In genomic region chrX:57909595-57910286, GRCh38 we compare ENCODE assay signal across 8 cellular contexts. TPM values are rescaled to one million over a fixed set of nuclear protein-coding genes. Genes with fewer than 3 reads are reported as not detected.
DNase-seq lines count a peak whose midpoint lies in the region; ATAC-seq and TF ChIP-seq lines count a peak whose summit lies in the region.
"Not testable (repeated sequence)": the region's sequence is repeated elsewhere in the genome, so short reads cannot be mapped to it uniquely, and the experiment has no call there.

No MANE protein-coding gene starts in this region.

- not testable (repeated sequence) for H3K36me3 ChIP-seq in skeletal muscle tissue (ENCODE audit: control insufficient read depth in 3 of 3, insufficient read depth in 3 of 3, low read length in 3 of 3)

- H3K4me1 Mint-ChIP-seq in activated CD4-positive, alpha-beta T cell treated with anti-CD3 and anti-CD28 coated beads, Interleukin-2, amount 10 ng/mL, durations not matched to agents 7 days and 5 days, result peaks cover 29% of the 10 kb centered on the region
- not testable (repeated sequence) for H3K4me1 Mint-ChIP-seq in chondrocyte (ENCODE audit: low read depth)

- H3K27me3 Mint-ChIP-seq in activated CD4-positive, alpha-beta T cell treated with anti-CD3 and anti-CD28 coated beads, Interleukin-2, amount 10 ng/mL, durations not matched to agents 7 days and 5 days; chondrocyte (ENCODE audit: low read depth): not testable (repeated sequence)

- H3K27me3 ChIP-seq in skeletal muscle tissue (ENCODE audit: control insufficient read depth in 3 of 3, insufficient read depth in 3 of 3, low read length in 3 of 3), result not testable (repeated sequence)

- POLR2A ChIA-PET in activated CD4-positive, alpha-beta T cell treated with anti-CD3 and anti-CD28 coated beads, Interleukin-2, amount 10 ng/mL, durations not matched to agents 7 days and 5 days (lab: Charles Lee), result not testable (repeated sequence)

- peak; percentile 31 for DNase-seq in NCI-H1105 treated with DMSO at 0.1 percent for 48 hours (lab: John Stamatoyannopoulos, UW)
- DNase-seq in activated CD4-positive, alpha-beta T cell treated with anti-CD3 and anti-CD28 coated beads, Interleukin-2, amount 10 ng/mL, durations not matched to agents 7 days and 5 days, result peak; percentile 8
- DNase-seq in chondrocyte (ENCODE audit: low spot score), result peak; percentile 84
- peak; percentile 3 for DNase-seq in iris pigment epithelial cell (ENCODE audit: low read depth)

- not testable (repeated sequence) for H3K4me1 ChIP-seq in skeletal muscle tissue (ENCODE audit: control insufficient read depth in 3 of 3, insufficient read depth in 3 of 3, low read length in 3 of 3)

- not testable (repeated sequence) for H3K9me3 ChIP-seq in skeletal muscle tissue (ENCODE audit: control insufficient read depth in 3 of 3, low read length in 3 of 3)

- H3K36me3 Mint-ChIP-seq in activated CD4-positive, alpha-beta T cell treated with anti-CD3 and anti-CD28 coated beads, Interleukin-2, amount 10 ng/mL, durations not matched to agents 7 days and 5 days (ENCODE audit: low read depth), result peaks cover 14% of the 10 kb centered on the region
- H3K36me3 Mint-ChIP-seq in chondrocyte (ENCODE audit: low read depth), result not testable (repeated sequence)

- H3K27ac ChIP-seq in C4-2B (peak overlapping the region; percentile 79), skeletal muscle tissue (ENCODE audit: low read depth, low read length) (peak overlapping the region; percentile 80)

- CTCF ChIA-PET in activated CD4-positive, alpha-beta T cell treated with anti-CD3 and anti-CD28 coated beads, Interleukin-2, amount 10 ng/mL, durations not matched to agents 7 days and 5 days (lab: Charles Lee), result not testable (repeated sequence)

- ATAC-seq in GM19328 (IDR thresholded peaks at IDR 0.05; ENCODE audit: unreplicated experiment) (peak; percentile 74), HG02943 (IDR thresholded peaks at IDR 0.05; ENCODE audit: low read depth, unreplicated experiment) (peak; percentile 77)

- not testable (repeated sequence) for H3K9me3 Mint-ChIP-seq in activated CD4-positive, alpha-beta T cell treated with anti-CD3 and anti-CD28 coated beads, Interleukin-2, amount 10 ng/mL, durations not matched to agents 7 days and 5 days
- peaks cover 47% of the 10 kb centered on the region for H3K9me3 Mint-ChIP-seq in chondrocyte (ENCODE audit: low read depth)

- peak overlapping the region; percentile 65 to 83 (median 74) for H3K9ac ChIP-seq in skeletal muscle tissue (ENCODE audit: low read depth in 1 of 3, low read length in 3 of 3)

- peak overlapping the region; percentile 19 for H3K4me3 Mint-ChIP-seq in activated CD4-positive, alpha-beta T cell treated with anti-CD3 and anti-CD28 coated beads, Interleukin-2, amount 10 ng/mL, durations not matched to agents 7 days and 5 days
- H3K4me3 Mint-ChIP-seq in chondrocyte (ENCODE audit: unreplicated experiment), result not testable (repeated sequence)

- H3K4me3 ChIP-seq in skeletal muscle tissue (ENCODE audit: low read length in 3 of 3), result peak overlapping the region; percentile 56 to 72 (median 68)

- H3K27ac Mint-ChIP-seq in activated CD4-positive, alpha-beta T cell treated with anti-CD3 and anti-CD28 coated beads, Interleukin-2, amount 10 ng/mL, durations not matched to agents 7 days and 5 days, result peak overlapping the region; percentile 57
- not testable (repeated sequence) for H3K27ac Mint-ChIP-seq in chondrocyte (ENCODE audit: unreplicated experiment)

- TF ChIP-seq CTCF in C4-2B (conservative IDR thresholded peaks at IDR 0.05); chondrocyte (IDR thresholded peaks at IDR 0.05): not testable (repeated sequence)

RNA-seq across cellular contexts. Expression of gene ZXDA, which starts 0.5 kb away (rescaled TPM):
- 1 to 10 TPM; 4.2 to 4.6 TPM for total RNA-seq in activated CD4-positive, alpha-beta T cell treated with anti-CD3 and anti-CD28 coated beads, Interleukin-2, amount 10 ng/mL, durations not matched to agents 7 days and 5 days
- total RNA-seq in chondrocyte (not detected in 3 replicates), skeletal muscle tissue (6.3 TPM)

Comparison
In these comparisons a context has a peak if more than half of its experiments do, and no peak if none do; other contexts are left out.
1. Peak in every context shown above with its lines: DNase-seq, ATAC-seq, H3K4me3 ChIP-seq and H3K27ac ChIP-seq.
2. DNase-seq: peak in every context shown above with its lines; median percentile 84 in chondrocyte; 31 in NCI-H1105 treated with DMSO at 0.1 percent for 48 hours; 8 in activated CD4-positive, alpha-beta T cell treated with anti-CD3 and anti-CD28 coated beads, Interleukin-2, amount 10 ng/mL, durations not matched to agents 7 days and 5 days; 3 in iris pigment epithelial cell.